ENCODE assay signal across 8 cellular contexts in the genomic region with DNA sequence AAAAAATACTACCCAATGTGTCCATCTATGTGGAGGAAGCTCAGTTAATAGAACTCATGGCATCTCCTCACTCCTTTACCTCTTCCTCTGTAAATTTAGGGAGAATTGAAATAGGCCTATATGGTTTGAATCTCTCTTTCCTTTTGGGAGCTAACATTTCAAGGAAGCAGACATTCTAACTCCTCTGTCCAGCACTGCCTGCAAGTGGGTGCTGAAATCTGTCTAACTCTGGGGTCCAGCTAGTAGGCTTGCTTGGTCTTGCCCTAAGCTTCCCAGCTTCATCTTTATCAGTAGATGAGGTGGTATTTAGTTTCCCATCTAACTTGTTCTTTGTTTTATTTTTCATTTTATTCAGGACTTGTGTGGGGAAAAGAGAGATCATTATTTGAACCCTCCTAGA.
"Had no signal": no experiment of that assay in that cellular context is flagged by ENCODE, and none has a peak within 500 bp of the region (broad histone marks: within the 10 kb centered on the region; RNA-seq: fewer than 3 reads in every experiment).

No MANE protein-coding gene starts in this region.

- H3K4me3 ChIP-seq: K562 had no signal

- H3K27ac Mint-ChIP-seq: IgD-negative memory B cell had no signal

- H3K9ac ChIP-seq: KMS-11 had no signal

- H3K36me3 Mint-ChIP-seq: IgD-negative memory B cell had no signal

- DNase-seq: IMR-90, KBM-7, KG1 had no signal

- ATAC-seq: HepG2, K562 had no signal

- H3K4me3 Mint-ChIP-seq: IgD-negative memory B cell had no signal

- H3K9me3 Mint-ChIP-seq: IgD-negative memory B cell had no signal

- H3K27ac ChIP-seq: HL-60, KMS-11 had no signal

- H3K4me2 ChIP-seq: KMS-11 had no signal
